In genomic region chr19:917323-918151, GRCh38 we compare ENCODE assay signal across 9 cellular contexts. TPM values are rescaled to one million over a fixed set of nuclear protein-coding genes. Genes with fewer than 3 reads are reported as not detected.
DNase-seq lines count a peak whose midpoint lies in the region; ATAC-seq, FAIRE-seq and TF ChIP-seq lines count a peak whose summit lies in the region.
"Had no signal": no experiment of that assay in that cellular context is flagged by ENCODE, and none has a peak within 500 bp of the region (broad histone marks: within the 10 kb centered on the region; RNA-seq: fewer than 3 reads in every experiment).

TSS of gene KISS1R (plus strand) at chr19:917333. CDS start at chr19:917503, 170 bp downstream.

- H3K36me3 ChIP-seq in HUES6 (ENCODE audit: control insufficient read depth, insufficient read depth, low read length), result no peaks in the 10 kb centered on the region

- peaks cover 60% of the 10 kb centered on the region for H3K27me3 ChIP-seq in HUES6 (ENCODE audit: control insufficient read depth, insufficient read depth, low read length)

- H3K27ac Mint-ChIP-seq in progenitor cell of endocrine pancreas, result no peak within 1 kb of the TSS

- H3K27me3 Mint-ChIP-seq in progenitor cell of endocrine pancreas, result peaks cover 24% of the 10 kb centered on the region

- FAIRE-seq in urothelium cell line (lab: Jason Lieb, UNC), result no peak

- peak; percentile 22 for TF ChIP-seq CTCF in epithelial cell of esophagus (IDR thresholded peaks at IDR 0.05; ENCODE audit: insufficient read depth, low read depth, low read length, missing control alignments)
- TF ChIP-seq CTCF in progenitor cell of endocrine pancreas (IDR thresholded peaks at IDR 0.05; ENCODE audit: unreplicated experiment), result peak; percentile 84

- peak within 1 kb of the TSS; percentile 58 for H3K4me3 Mint-ChIP-seq in progenitor cell of endocrine pancreas (ENCODE audit: low read depth)

- H3K9me3 Mint-ChIP-seq in progenitor cell of endocrine pancreas (ENCODE audit: low read depth), result no peaks in the 10 kb centered on the region

- peak within 1 kb of the TSS; percentile 31 for H3K9ac ChIP-seq in HUES6 (ENCODE audit: low read length)

- H3K4me1 Mint-ChIP-seq in progenitor cell of endocrine pancreas (ENCODE audit: low read depth), result peaks cover 4% of the 10 kb centered on the region

- no peaks in the 10 kb centered on the region for H3K36me3 Mint-ChIP-seq in progenitor cell of endocrine pancreas (ENCODE audit: insufficient read depth)

- H3K9me3 ChIP-seq in HUES6 (ENCODE audit: control insufficient read depth, insufficient read depth, low read depth, low read length), result no peaks in the 10 kb centered on the region

- H3K4me3 ChIP-seq in HUES6 (ENCODE audit: low read depth, low read length) (peak within 1 kb of the TSS; percentile 69), epithelial cell of esophagus (ENCODE audit: low read length) (no peak within 1 kb of the TSS)

- H3K27ac ChIP-seq in HUES6 (ENCODE audit: low read depth, low read length), result no peak within 1 kb of the TSS

- DNase-seq in COR-L47 (lab: John Stamatoyannopoulos, UW), result peak; percentile 79
- DNase-seq in activated CD4-positive, CD25-positive, alpha-beta regulatory T cell treated with anti-CD3 and anti-CD28 coated beads, Interleukin-2, amount 50 U/mL, for 72 hours, result peak; percentile 58
- DNase-seq in epithelial cell of esophagus (ENCODE audit: low read depth), result peak; percentile 37
- DNase-seq in progenitor cell of endocrine pancreas (ENCODE audit: low spot score, unreplicated experiment), result peak; percentile 73
- no peak for DNase-seq in inferior parietal cortex (ENCODE audit: extremely low spot score)
- no peak for DNase-seq in urothelium cell line (ENCODE audit: low spot score)

- ATAC-seq in HG03108 (IDR thresholded peaks at IDR 0.05; ENCODE audit: unreplicated experiment), result no peak

- peaks cover 14% of the 10 kb centered on the region for H3K4me1 ChIP-seq in HUES6 (ENCODE audit: control insufficient read depth, insufficient read depth, low read length)

RNA-seq across cellular contexts. Expression of gene KISS1R, which starts in this region (rescaled TPM):
- 5.8 and 6.1 TPM in 2 replicates for total RNA-seq in progenitor cell of endocrine pancreas
- total RNA-seq: pulmonary artery endothelial cell had no signal

Comparison
In these comparisons a context has a peak if more than half of its experiments do, and no peak if none do; other contexts are left out.
1. DNase-seq: peak in COR-L47 (single experiment), activated CD4-positive, CD25-positive, alpha-beta regulatory T cell treated with anti-CD3 and anti-CD28 coated beads, Interleukin-2, amount 50 U/mL, for 72 hours (single experiment), epithelial cell of esophagus (single experiment) and progenitor cell of endocrine pancreas (single experiment); none in inferior parietal cortex (single experiment) and urothelium cell line (single experiment).